ENCODE assay signal across 8 cellular contexts in genomic region chr1:211476200-211476849, GRCh38. TPM values are rescaled to one million over a fixed set of nuclear protein-coding genes. Genes with fewer than 3 reads are reported as not detected.
DNase-seq lines count a peak whose midpoint lies in the region; ATAC-seq and TF ChIP-seq lines count a peak whose summit lies in the region.

No MANE protein-coding gene starts in this region.

- DNase-seq in A172 (ENCODE audit: low spot score) (peak; percentile 73), GM13977 (ENCODE audit: low spot score) (peak; percentile 82), NOMO-1 treated with dmso at 0.1 percent for 144 hours (lab: John Stamatoyannopoulos, UW; ENCODE audit: unreplicated experiment) (peak; percentile 32), esophagus squamous epithelium (lab: John Stamatoyannopoulos, UW) (no peak), neural crest cell (ENCODE audit: low read depth, low spot score) (peak; percentile 72), stomach (peak; percentile 79)
- DNase-seq in activated CD8-positive, alpha-beta memory T cell treated with anti-CD3 and anti-CD28 coated beads, Interleukin-2, amount 50 U/mL, for 24 hours (ENCODE audit: extremely low read depth) = peak; percentile 37

- no peaks in the 10 kb centered on the region for H3K4me1 Mint-ChIP-seq in neural crest cell

- WGBS in esophagus squamous epithelium, 2 donors = 28 to 33% methylated on average over 3 of the region's 3 CpGs
- WGBS in stomach, 5 donors = 32 to 48% (median 40%) methylated on average over 3 of the region's 3 CpGs

- H3K9me3 ChIP-seq in esophagus squamous epithelium = no peaks in the 10 kb centered on the region
- H3K9me3 ChIP-seq in stomach = no peaks in the 10 kb centered on the region

- H3K36me3 ChIP-seq in esophagus squamous epithelium (no peaks in the 10 kb centered on the region), stomach (no peaks in the 10 kb centered on the region)

- intact Hi-C loops in esophagus squamous epithelium (cut with DNase I) (loop anchor here (10.0 kb wide), 2 partner anchors 152 to 178 kb away; partner anchors contain the start of gene TRAF5), stomach (cut with DNase I; ENCODE audit: low total_unique reads) (loop anchor here (10.0 kb wide), 1 partner anchor 152 kb away; the partner anchor contains the start of gene TRAF5)

- peaks cover 0 to 5% (median 4%) of the 10 kb centered on the region in 3 donors for H3K4me1 ChIP-seq in esophagus squamous epithelium
- peaks cover 0 to 17% (median 7%) of the 10 kb centered on the region in 4 donors for H3K4me1 ChIP-seq in stomach

- H3K36me3 Mint-ChIP-seq in neural crest cell (ENCODE audit: low read depth) = no peaks in the 10 kb centered on the region

- TF ChIP-seq CTCF in GM13977 (IDR thresholded peaks at IDR 0.05; ENCODE audit: extremely low read depth, insufficient read depth, missing control alignments) = peak; percentile 85
- TF ChIP-seq CTCF in esophagus squamous epithelium (IDR thresholded peaks at IDR 0.05) = peak; percentile 57 to 77 (median 69)
- peak; percentile 83 for TF ChIP-seq CTCF in neural crest cell (conservative IDR thresholded peaks at IDR 0.05)
- peak in 4 of 7 experiments; percentile 50 to 83 (median 74) for TF ChIP-seq CTCF in stomach (IDR thresholded peaks at IDR 0.05)

- H3K27ac Mint-ChIP-seq in neural crest cell (ENCODE audit: unreplicated experiment) = no peak overlapping the region

- in situ Hi-C loops in GM13977 (cut with MboI; ENCODE audit: low pct_unique_long_range_greater_than_20kb, low sequenced_read_pairs, unreplicated experiment) = loop anchor here (10.0 kb wide), 1 partner anchor 178 kb away; no protein-coding TSS in a partner anchor

- H3K27ac ChIP-seq in esophagus squamous epithelium (no peak overlapping the region), stomach (no peak overlapping the region)

- peaks cover 0 to 27% (median 0%) of the 10 kb centered on the region in 4 donors for H3K27me3 ChIP-seq in esophagus squamous epithelium
- H3K27me3 ChIP-seq in stomach = peaks cover 0 to 25% (median 0%) of the 10 kb centered on the region in 3 donors

- H3K27me3 Mint-ChIP-seq in neural crest cell (ENCODE audit: low read depth) = peaks cover 5% of the 10 kb centered on the region

- TF ChIP-seq EP300 in stomach (IDR thresholded peaks at IDR 0.05) = no peak

- ATAC-seq in HG03571 (IDR thresholded peaks at IDR 0.05; ENCODE audit: unreplicated experiment) = peak; percentile 85

- no peak for TF ChIP-seq POLR2A in esophagus squamous epithelium (IDR thresholded peaks at IDR 0.05)
- no peak for TF ChIP-seq POLR2A in stomach (IDR thresholded peaks at IDR 0.05)

- H3K4me3 Mint-ChIP-seq in neural crest cell = no peak overlapping the region

- H3K9me3 Mint-ChIP-seq in neural crest cell = no peaks in the 10 kb centered on the region

- H3K4me3 ChIP-seq in esophagus squamous epithelium (no peak overlapping the region), stomach (no peak overlapping the region)

RNA-seq across cellular contexts. Expression of gene RD3, which starts 15.6 kb away (rescaled TPM):
- not detected in 2 replicates for total RNA-seq in A172 (2014; rRNA removed; shearing (Covaris generic))
- total RNA-seq in esophagus squamous epithelium (under 1 TPM in 3 of 4 donors, not detected in 1; 0.09 to 0.57 (median 0.35) TPM), neural crest cell (0.14 and 0.18 TPM in 2 replicates), stomach (under 1 TPM in 2 of 5 donors, not detected in 3; 0.14 to 0.45 TPM)
- polyA plus RNA-seq in stomach = under 1 TPM in 2 of 3 donors, not detected in 1; 0.19 to 0.25 TPM
